In genomic region chr4:141131738-141132688, GRCh38 we compare ENCODE assay signal across 8 cellular contexts. TPM values are rescaled to one million over a fixed set of nuclear protein-coding genes. Genes with fewer than 3 reads are reported as not detected.
A peak's percentile ranks its signal among the peaks of the same experiment; 100 is the strongest.
DNase-seq lines count a peak whose midpoint lies in the region; ATAC-seq lines count a peak whose summit lies in the region.

No MANE protein-coding gene starts in this region.

- in situ Hi-C loops in G401 (cut with HindIII; ENCODE audit: low sequenced_read_pairs) = no loop called here

- no peaks in the 10 kb centered on the region for H3K36me3 Mint-ChIP-seq in activated CD8-positive, alpha-beta memory T cell treated with anti-CD3 and anti-CD28 coated beads, Interleukin-2, amount 10 ng/mL, durations not matched to agents 7 days and 5 days

- intact Hi-C loops in left cardiac atrium (cut with DNase I) = loop anchor here (5.0 to 10.0 kb wide), 4 partner anchors 135 to 270 kb away; no protein-coding TSS in a partner anchor

- H3K27ac Mint-ChIP-seq in activated CD8-positive, alpha-beta memory T cell treated with anti-CD3 and anti-CD28 coated beads, Interleukin-2, amount 10 ng/mL, durations not matched to agents 7 days and 5 days = no peak overlapping the region

- H3K4me3 Mint-ChIP-seq in activated CD8-positive, alpha-beta memory T cell treated with anti-CD3 and anti-CD28 coated beads, Interleukin-2, amount 10 ng/mL, durations not matched to agents 7 days and 5 days = peak overlapping the region; percentile 36

- CTCF ChIA-PET in activated CD8-positive, alpha-beta memory T cell treated with anti-CD3 and anti-CD28 coated beads, Interleukin-2, amount 10 ng/mL, durations not matched to agents 7 days and 5 days (lab: Charles Lee) = no interaction called here

- no peaks in the 10 kb centered on the region for H3K9me3 Mint-ChIP-seq in activated CD8-positive, alpha-beta memory T cell treated with anti-CD3 and anti-CD28 coated beads, Interleukin-2, amount 10 ng/mL, durations not matched to agents 7 days and 5 days (ENCODE audit: low read depth)

- ATAC-seq in HG02588 (IDR thresholded peaks at IDR 0.05; ENCODE audit: unreplicated experiment) = peak; percentile 13
- ATAC-seq in activated CD8-positive, alpha-beta memory T cell treated with anti-CD3 and anti-CD28 coated beads, Interleukin-2, amount 10 ng/mL, durations not matched to agents 7 days and 5 days = peak; percentile 31
- peak; percentile 29 to 44 for ATAC-seq in left cardiac atrium
- ATAC-seq in GM21447 (IDR thresholded peaks at IDR 0.05; ENCODE audit: unreplicated experiment) = no peak
- no peak for ATAC-seq in HG02571 (IDR thresholded peaks at IDR 0.05; ENCODE audit: unreplicated experiment)

- DNase-seq in G401 (ENCODE audit: low spot score) (peak; percentile 45), left cardiac atrium (peak; percentile 37), retina (peak; percentile 90), NCI-H2081 treated with DMSO at 0.1 percent for 48 hours (lab: John Stamatoyannopoulos, UW) (no peak)
- DNase-seq in activated CD8-positive, alpha-beta memory T cell treated with anti-CD3 and anti-CD28 coated beads, Interleukin-2, amount 10 ng/mL, durations not matched to agents 7 days and 5 days = no peak

- H3K4me1 Mint-ChIP-seq in activated CD8-positive, alpha-beta memory T cell treated with anti-CD3 and anti-CD28 coated beads, Interleukin-2, amount 10 ng/mL, durations not matched to agents 7 days and 5 days = peaks cover 11% of the 10 kb centered on the region

- peaks cover 75% of the 10 kb centered on the region for H3K27me3 Mint-ChIP-seq in activated CD8-positive, alpha-beta memory T cell treated with anti-CD3 and anti-CD28 coated beads, Interleukin-2, amount 10 ng/mL, durations not matched to agents 7 days and 5 days

RNA-seq across cellular contexts. Expression of gene RNF150, which starts 1.3 kb away (rescaled TPM):
- 0.18 and 0.85 TPM in 2 replicates for total RNA-seq in G401 (2014; rRNA removed; shearing (Covaris generic))
- total RNA-seq in activated CD8-positive, alpha-beta memory T cell treated with anti-CD3 and anti-CD28 coated beads, Interleukin-2, amount 10 ng/mL, durations not matched to agents 7 days and 5 days = under 1 TPM in 1 of 2 experiments, not detected in 1; 0.05 TPM
- 10 to 100 TPM; 38.4 to 40.0 TPM for total RNA-seq in left cardiac atrium

Comparison
In these comparisons a context has a peak if more than half of its experiments do, and no peak if none do; other contexts are left out.
1. DNase-seq: peak in G401 (single experiment), left cardiac atrium (single experiment) and retina (single experiment); none in activated CD8-positive, alpha-beta memory T cell treated with anti-CD3 and anti-CD28 coated beads, Interleukin-2, amount 10 ng/mL, durations not matched to agents 7 days and 5 days (single experiment) and NCI-H2081 treated with DMSO at 0.1 percent for 48 hours (single experiment).
2. ATAC-seq: peak in HG02588 (single experiment), activated CD8-positive, alpha-beta memory T cell treated with anti-CD3 and anti-CD28 coated beads, Interleukin-2, amount 10 ng/mL, durations not matched to agents 7 days and 5 days (single experiment) and left cardiac atrium (2 of 2); none in GM21447 (single experiment) and HG02571 (single experiment).
3. RNA of gene RNF150, which starts 1.3 kb away (total RNA-seq): 38.4 to 40.0 TPM in left cardiac atrium; 0.18 to 0.85 TPM in G401 and 0.05 TPM in activated CD8-positive, alpha-beta memory T cell treated with anti-CD3 and anti-CD28 coated beads, Interleukin-2, amount 10 ng/mL, durations not matched to agents 7 days and 5 days; every median in the first group is over 10 times any median in the second.